In the genomic region with DNA sequence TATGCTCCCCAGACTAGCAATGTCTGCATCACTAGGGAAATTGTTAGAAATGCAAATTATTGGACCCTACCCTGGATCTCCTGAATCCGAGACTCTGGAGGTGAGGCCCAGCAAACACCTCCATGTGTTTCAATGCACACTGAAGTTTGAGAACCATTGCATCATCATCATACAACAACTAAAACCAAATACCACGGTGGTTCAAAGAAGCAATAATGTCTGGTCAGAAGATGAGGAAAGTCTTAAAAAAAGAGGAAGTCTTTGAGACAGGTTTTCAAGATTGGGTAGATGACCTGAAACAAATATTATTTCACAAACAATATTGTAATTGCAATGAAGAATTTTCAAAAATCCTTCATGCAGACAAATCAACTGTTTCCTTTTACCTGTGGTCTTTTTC, we compare ENCODE assay signal across 24 cellular contexts.
"Had no signal": no experiment of that assay in that cellular context is flagged by ENCODE, and none has a peak within 500 bp of the region (broad histone marks: within the 10 kb centered on the region; RNA-seq: fewer than 3 reads in every experiment).

No MANE protein-coding gene starts in this region.

- H3K4me1 ChIP-seq: left lung, upper lobe of left lung had no signal

- H3K36me3 ChIP-seq: left lung, upper lobe of left lung had no signal

- ATAC-seq: activated T-cell treated with anti-CD3 and anti-CD28 coated beads, Interleukin-2, amount 50 U/mL, for 4 hours; left lung; sciatic nerve; stimulated activated naive B cell treated with anti-CD40 and anti-IgM and Interleukin-4, amounts not matched to agents 10 μg/mL and 1 μg/mL and 100 μg/mL, for 72 hours had no signal

- H3K27me3 ChIP-seq: hepatocyte, upper lobe of left lung had no signal

- H3K27ac ChIP-seq: hepatocyte, left lung, upper lobe of left lung had no signal

- DNase-seq: activated CD4-positive, alpha-beta T cell treated with anti-CD3 and anti-CD28 coated beads for 4 hours; activated CD4-positive, alpha-beta T cell treated with anti-CD3 and anti-CD28 coated beads, Interleukin-2, amount 50 U/mL, for 48 hours; activated CD4-positive, CD25-positive, alpha-beta regulatory T cell; activated CD8-positive, alpha-beta memory T cell treated with anti-CD3 and anti-CD28 coated beads, Interleukin-2, amount 50 U/mL, for 48 hours; activated naive CD4-positive, alpha-beta T cell; activated T-cell treated with anti-CD3 and anti-CD28 coated beads, Interleukin-2, amount 50 U/mL, for 4 hours; central memory CD4-positive, alpha-beta T cell; dermis blood vessel endothelial cell; effector CD8-positive, alpha-beta T cell; erythroblast; foreskin melanocyte; glutamatergic neuron; immature natural killer cell; kidney glomerular epithelial cell; left lung; naive B cell; occipital lobe; stimulated activated CD4-positive, alpha-beta T cell treated with anti-CD3 and anti-CD28 coated beads, Interleukin-15, amount 100 ng/mL, for 24 hours; stimulated activated naive B cell treated with anti-CD40 and anti-IgM and Interleukin-4, amounts not matched to agents 10 μg/mL and 1 μg/mL and 100 μg/mL, for 72 hours; upper lobe of left lung had no signal

- H3K4me3 ChIP-seq: hepatocyte, left lung, lung, smooth muscle cell, upper lobe of left lung had no signal

- H3K9me3 ChIP-seq: left lung, upper lobe of left lung had no signal
